In genomic region chr9:38527507-38527906, GRCh38 we compare ENCODE assay signal across 1 cellular context.
TF ChIP-seq lines count a peak whose summit lies in the region.

No MANE protein-coding gene starts in this region.

TF ChIP-seq in HepG2, 621 proteins besides CTCF, POLR2A, EP300 and RAD21 (continued from another document and continues in another):
- TF ChIP-seq SOX6 (IDR thresholded peaks at IDR 0.05): no peak
- TF ChIP-seq SOX6 (CRISPR knock-in tag; IDR thresholded peaks at IDR 0.05): peak; percentile 73
- peak; percentile 60 for TF ChIP-seq SOX5 (CRISPR knock-in tag; IDR thresholded peaks at IDR 0.05; ENCODE audit: borderline replicate concordance)
- no peak for TF ChIP-seq ZNF20 (CRISPR knock-in tag; IDR thresholded peaks at IDR 0.05)
- no peak for TF ChIP-seq SRSF1 (optimal IDR thresholded peaks at IDR 0.05; ENCODE audit: low read depth, low read length)
- TF ChIP-seq NCOA2 (CRISPR knock-in tag; IDR thresholded peaks at IDR 0.05): peak; percentile 56
- peak; percentile 49; the same call in 1 of the 2 replicates for TF ChIP-seq ISL2 (CRISPR knock-in tag; IDR thresholded peaks at IDR 0.05)
- no peak for TF ChIP-seq MATR3 (CRISPR knock-in tag; IDR thresholded peaks at IDR 0.05)
- TF ChIP-seq ZFP1 (CRISPR knock-in tag; IDR thresholded peaks at IDR 0.05): no peak
- peak; percentile 57; the same call in 1 of the 2 replicates for TF ChIP-seq HMG20A (CRISPR knock-in tag; IDR thresholded peaks at IDR 0.05; ENCODE audit: borderline replicate concordance)
- peak; percentile 45; the same call in 1 of the 2 replicates for TF ChIP-seq HHEX (CRISPR knock-in tag; IDR thresholded peaks at IDR 0.05)
- no peak for TF ChIP-seq PHF21A (CRISPR knock-in tag; IDR thresholded peaks at IDR 0.05)
- TF ChIP-seq ZNF766 (CRISPR knock-in tag; IDR thresholded peaks at IDR 0.05; ENCODE audit: borderline replicate concordance): no peak
- no peak for TF ChIP-seq ETS1 (CRISPR knock-in tag; IDR thresholded peaks at IDR 0.05)
- peak; percentile 55 for TF ChIP-seq FOXA3 (CRISPR knock-in tag; IDR thresholded peaks at IDR 0.05)
- TF ChIP-seq PATZ1 (CRISPR knock-in tag; IDR thresholded peaks at IDR 0.05): no peak
- TF ChIP-seq ZNF274 (CRISPR knock-in tag; IDR thresholded peaks at IDR 0.05): no peak
- TF ChIP-seq BHLHE40 (IDR thresholded peaks at IDR 0.05; ENCODE audit: low read length): 0 out of 2 replicates have a peak, but pooled peaks have one; percentile 23
- 0 out of 2 replicates have a peak, but pooled peaks have one; percentile 18 for TF ChIP-seq HDAC2 (CRISPR knock-in tag; IDR thresholded peaks at IDR 0.05)
- TF ChIP-seq THRA (CRISPR knock-in tag; IDR thresholded peaks at IDR 0.05; ENCODE audit: borderline replicate concordance): peak; percentile 92; the same call in 1 of the 2 replicates
- TF ChIP-seq FOSL2 (CRISPR knock-in tag; IDR thresholded peaks at IDR 0.05): peak; percentile 39; the same call in 1 of the 2 replicates
- peak; percentile 47 for TF ChIP-seq SKI (IDR thresholded peaks at IDR 0.05; ENCODE audit: partially characterized antibody)
- no peak for TF ChIP-seq FOXA1 (IDR thresholded peaks at IDR 0.05)
- TF ChIP-seq FOXA1 (CRISPR knock-in tag; IDR thresholded peaks at IDR 0.05): peak; percentile 52; the same call in 1 of the 2 replicates
- TF ChIP-seq MED1 (CRISPR knock-in tag; IDR thresholded peaks at IDR 0.05): peak; percentile 25; the same call in 1 of the 2 replicates
- TF ChIP-seq RARA (CRISPR knock-in tag; IDR thresholded peaks at IDR 0.05): peak; percentile 82
- no peak for TF ChIP-seq POLR2G (IDR thresholded peaks at IDR 0.05; ENCODE audit: low read depth, low read length)
- peak; percentile 97 for TF ChIP-seq SIX4 (CRISPR knock-in tag; IDR thresholded peaks at IDR 0.05)
- TF ChIP-seq MBNL3 (CRISPR knock-in tag; conservative IDR thresholded peaks at IDR 0.05): no peak
- TF ChIP-seq RERE (CRISPR knock-in tag; IDR thresholded peaks at IDR 0.05; ENCODE audit: low read depth): 0 out of 2 replicates have a peak, but pooled peaks have one; percentile 38
- TF ChIP-seq ZIK1 (CRISPR knock-in tag; IDR thresholded peaks at IDR 0.05; ENCODE audit: borderline replicate concordance, low read depth): no peak
- peak; percentile 92 for TF ChIP-seq NR2F6 (IDR thresholded peaks at IDR 0.05)
- peak; percentile 86 for TF ChIP-seq NR2F6 (CRISPR knock-in tag; IDR thresholded peaks at IDR 0.05)
- peak; percentile 32; the same call in 1 of the 2 replicates for TF ChIP-seq CREM (IDR thresholded peaks at IDR 0.05)
- TF ChIP-seq CREM (CRISPR knock-in tag; IDR thresholded peaks at IDR 0.05): no peak
- TF ChIP-seq GATAD2A (CRISPR knock-in tag; IDR thresholded peaks at IDR 0.05): peak; percentile 42; the same call in 1 of the 2 replicates
- TF ChIP-seq NR2F2 (IDR thresholded peaks at IDR 0.05; ENCODE audit: borderline replicate concordance, low read depth): peak; percentile 48; the same call in 1 of the 2 replicates
- TF ChIP-seq GABPB1 (CRISPR knock-in tag; IDR thresholded peaks at IDR 0.05): no peak
- peak; percentile 72 for TF ChIP-seq BCL6 (CRISPR knock-in tag; IDR thresholded peaks at IDR 0.05)
- no peak for TF ChIP-seq ZNF879 (CRISPR knock-in tag; IDR thresholded peaks at IDR 0.05)
- TF ChIP-seq PPARG (CRISPR knock-in tag; conservative IDR thresholded peaks at IDR 0.05): no peak
- no peak for TF ChIP-seq HMGXB3 (CRISPR knock-in tag; IDR thresholded peaks at IDR 0.05; ENCODE audit: borderline replicate concordance)
- TF ChIP-seq NR2F1 (CRISPR knock-in tag; IDR thresholded peaks at IDR 0.05): peak; percentile 71 to 85; a peak in 3 of 4 replicates
- no peak for TF ChIP-seq ZNF460 (CRISPR knock-in tag; IDR thresholded peaks at IDR 0.05; ENCODE audit: borderline replicate concordance)
- peak; percentile 74; the same call in 1 of the 2 replicates for TF ChIP-seq RXRA (CRISPR knock-in tag; IDR thresholded peaks at IDR 0.05)
- TF ChIP-seq NR2C2 (CRISPR knock-in tag; IDR thresholded peaks at IDR 0.05; ENCODE audit: borderline replicate concordance): no peak
- TF ChIP-seq SALL1 (CRISPR knock-in tag; IDR thresholded peaks at IDR 0.05): peak; percentile 43
- peak; percentile 45; the same call in 1 of the 2 replicates for TF ChIP-seq PAXIP1 (CRISPR knock-in tag; conservative IDR thresholded peaks at IDR 0.05)
- peak; percentile 66 for TF ChIP-seq RXRB (CRISPR knock-in tag; IDR thresholded peaks at IDR 0.05; ENCODE audit: borderline replicate concordance)
- TF ChIP-seq NFE2 (CRISPR knock-in tag; IDR thresholded peaks at IDR 0.05): no peak
- TF ChIP-seq ZNF30 (CRISPR knock-in tag; IDR thresholded peaks at IDR 0.05): no peak
